In the genomic region with DNA sequence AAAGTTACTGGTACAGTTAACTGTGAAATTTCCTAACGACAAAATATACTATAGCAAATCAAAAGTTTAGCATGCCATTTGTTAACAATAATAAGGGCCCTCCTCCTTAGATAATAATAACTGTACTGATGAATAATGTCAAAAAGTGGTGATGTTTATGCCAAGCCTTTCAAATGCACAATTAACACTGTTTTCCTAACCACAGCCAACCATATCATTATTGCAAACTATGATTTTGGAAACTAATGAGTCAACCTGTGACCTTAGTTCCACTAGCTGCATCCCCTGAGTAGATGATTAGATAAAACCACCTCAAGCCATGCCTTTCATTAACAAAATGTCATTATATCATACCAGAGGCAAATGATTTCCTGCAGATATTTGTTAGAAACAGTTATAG, we compare ENCODE assay signal across 26 cellular contexts.
"Had no signal": no experiment of that assay in that cellular context is flagged by ENCODE, and none has a peak within 500 bp of the region (broad histone marks: within the 10 kb centered on the region; RNA-seq: fewer than 3 reads in every experiment).

No MANE protein-coding gene starts in this region.

- H3K9me3 Mint-ChIP-seq: activated B cell treated with CpG ODN at 0.5 μM for 24 hours; activated CD4-positive, alpha-beta memory T cell treated with anti-CD3 and anti-CD28 coated beads for 36 hours; activated CD4-positive, alpha-beta T cell treated with anti-CD3 and anti-CD28 coated beads, Interleukin-2, amount 10 ng/mL, durations not matched to agents 24 days and 14 days; activated naive CD4-positive, alpha-beta T cell treated with anti-CD3 and anti-CD28 coated beads, Interleukin-2, amount 50 U/mL, for 24 hours; activated T-helper 1 cell treated with anti-CD3 and anti-CD28 coated beads, Interleukin-12 subunit alpha, Interleukin-12 subunit beta, Interleukin-2, Interleukin-4 antibody, amounts not matched to agents 30 ng/mL and 10 ng/mL and 1 ng/mL, durations not matched to agents 14 hours and 24 hours and 36 hours; brain; natural killer cell treated with Interleukin-12 subunit alpha and Interleukin-12 subunit beta and Interleukin-15 and Interleukin-18, amount 100 ng/mL, for 72 hours; type B pancreatic cell had no signal

- H3K27ac Mint-ChIP-seq: activated B cell treated with CpG ODN at 0.5 μM for 24 hours; activated CD4-positive, alpha-beta memory T cell treated with anti-CD3 and anti-CD28 coated beads for 36 hours; activated CD4-positive, alpha-beta T cell treated with anti-CD3 and anti-CD28 coated beads, Interleukin-2, amount 10 ng/mL, durations not matched to agents 24 days and 14 days; activated naive CD4-positive, alpha-beta T cell treated with anti-CD3 and anti-CD28 coated beads, Interleukin-2, amount 50 U/mL, for 24 hours; activated T-helper 1 cell treated with anti-CD3 and anti-CD28 coated beads, Interleukin-12 subunit alpha, Interleukin-12 subunit beta, Interleukin-2, Interleukin-4 antibody, amounts not matched to agents 30 ng/mL and 10 ng/mL and 1 ng/mL, durations not matched to agents 14 hours and 24 hours and 36 hours; natural killer cell treated with Interleukin-12 subunit alpha and Interleukin-12 subunit beta and Interleukin-15 and Interleukin-18, amount 100 ng/mL, for 72 hours; type B pancreatic cell had no signal

- H3K9me3 ChIP-seq: ascending aorta, gastroesophageal sphincter, mucosa of descending colon, right atrium auricular region, SK-N-SH, thoracic aorta, uterus had no signal

- ATAC-seq: gastroesophageal sphincter; left ventricle myocardium superior; mucosa of descending colon; natural killer cell treated with Interleukin-12 subunit alpha and Interleukin-12 subunit beta and Interleukin-15 and Interleukin-18, amount 100 ng/mL, for 72 hours had no signal

- H3K27me3 Mint-ChIP-seq: activated B cell treated with CpG ODN at 0.5 μM for 24 hours; activated CD4-positive, alpha-beta memory T cell treated with anti-CD3 and anti-CD28 coated beads for 36 hours; activated CD4-positive, alpha-beta T cell treated with anti-CD3 and anti-CD28 coated beads, Interleukin-2, amount 10 ng/mL, durations not matched to agents 24 days and 14 days; activated naive CD4-positive, alpha-beta T cell treated with anti-CD3 and anti-CD28 coated beads, Interleukin-2, amount 50 U/mL, for 24 hours; brain; natural killer cell treated with Interleukin-12 subunit alpha and Interleukin-12 subunit beta and Interleukin-15 and Interleukin-18, amount 100 ng/mL, for 72 hours; type B pancreatic cell had no signal

- H3K4me1 Mint-ChIP-seq: activated B cell treated with CpG ODN at 0.5 μM for 24 hours, brain had no signal

- H3K4me3 Mint-ChIP-seq: activated B cell treated with CpG ODN at 0.5 μM for 24 hours; activated CD4-positive, alpha-beta memory T cell treated with anti-CD3 and anti-CD28 coated beads for 36 hours; activated CD4-positive, alpha-beta T cell treated with anti-CD3 and anti-CD28 coated beads, Interleukin-2, amount 10 ng/mL, durations not matched to agents 24 days and 14 days; activated naive CD4-positive, alpha-beta T cell treated with anti-CD3 and anti-CD28 coated beads, Interleukin-2, amount 50 U/mL, for 24 hours; activated T-helper 1 cell treated with anti-CD3 and anti-CD28 coated beads, Interleukin-12 subunit alpha, Interleukin-12 subunit beta, Interleukin-2, Interleukin-4 antibody, amounts not matched to agents 30 ng/mL and 10 ng/mL and 1 ng/mL, durations not matched to agents 14 hours and 24 hours and 36 hours; brain; natural killer cell treated with Interleukin-12 subunit alpha and Interleukin-12 subunit beta and Interleukin-15 and Interleukin-18, amount 100 ng/mL, for 72 hours; type B pancreatic cell had no signal

- DNase-seq: activated B cell treated with CpG ODN at 0.5 μM for 24 hours; activated CD4-positive, alpha-beta memory T cell treated with anti-CD3 and anti-CD28 coated beads for 36 hours; activated CD4-positive, alpha-beta T cell treated with anti-CD3 and anti-CD28 coated beads, Interleukin-2, amount 10 ng/mL, durations not matched to agents 24 days and 14 days; activated gamma-delta T cell treated with Interleukin-2 at 50 U/mL for 16 hours; cerebellar nuclear complex; dorsolateral prefrontal cortex; effector memory CD4-positive, alpha-beta T cell; erythroblast; islet precursor cell; left ventricle myocardium superior; mucosa of descending colon; SK-N-SH; stimulated activated CD4-positive, alpha-beta T cell treated with anti-CD3 and anti-CD28 coated beads, Interleukin-15, amount 100 ng/mL, for 24 hours; stimulated activated CD4-positive, alpha-beta T cell treated with anti-CD3 and anti-CD28 coated beads, Interleukin-2, amount 100 ng/mL, for 24 hours; stimulated activated naive CD4-positive, alpha-beta T cell; SW 1271; uterus had no signal
